In genomic region chr1:37484325-37485051, GRCh38 we compare ENCODE assay signal across 11 cellular contexts. TPM values are rescaled to one million over a fixed set of nuclear protein-coding genes. Genes with fewer than 3 reads are reported as not detected.
DNase-seq lines count a peak whose midpoint lies in the region; ATAC-seq and TF ChIP-seq lines count a peak whose summit lies in the region.
"Had no signal": no experiment of that assay in that cellular context is flagged by ENCODE, and none has a peak within 500 bp of the region (broad histone marks: within the 10 kb centered on the region; RNA-seq: fewer than 3 reads in every experiment).

No MANE protein-coding gene starts in this region.

- peak overlapping the region in 6 of 11 experiments; percentile 76 to 96 (median 91); a peak in 9 of 22 replicates for H3K4me2 ChIP-seq in BLaER1 treated with 17β-estradiol and CSF1 and Interleukin-3, amounts not matched to agents 10 nM and 100 nM

- peaks cover 54 to 78% (median 74%) of the 10 kb centered on the region in 11 experiments for H3K36me3 ChIP-seq in BLaER1 treated with 17β-estradiol and CSF1 and Interleukin-3, amounts not matched to agents 10 nM and 100 nM

- peaks cover 40% of the 10 kb centered on the region for H3K4me1 Mint-ChIP-seq in central memory CD8-positive, alpha-beta T cell
- peaks cover 20 to 49% (median 33%) of the 10 kb centered on the region in 4 donors for H3K4me1 Mint-ChIP-seq in naive thymus-derived CD8-positive, alpha-beta T cell
- peaks cover 17% of the 10 kb centered on the region for H3K4me1 Mint-ChIP-seq in osteocyte (ENCODE audit: unreplicated experiment)

- TF ChIP-seq CTCF in osteocyte (IDR thresholded peaks at IDR 0.05), result no peak

- H3K9me3 Mint-ChIP-seq in central memory CD8-positive, alpha-beta T cell, result no peaks in the 10 kb centered on the region
- H3K9me3 Mint-ChIP-seq in naive thymus-derived CD8-positive, alpha-beta T cell, result no peaks in the 10 kb centered on the region
- H3K9me3 Mint-ChIP-seq in osteocyte (ENCODE audit: unreplicated experiment), result no peaks in the 10 kb centered on the region

- no peaks in the 10 kb centered on the region for H3K9me3 ChIP-seq in BLaER1 treated with 17β-estradiol and CSF1 and Interleukin-3, amounts not matched to agents 10 nM and 100 nM (replicated peaks in 1 of 11)

- H3K4me3 Mint-ChIP-seq in central memory CD8-positive, alpha-beta T cell, result peak overlapping the region; percentile 36
- peak overlapping the region in 2 of 10 donors; percentile 12 to 25 for H3K4me3 Mint-ChIP-seq in naive thymus-derived CD8-positive, alpha-beta T cell
- H3K4me3 Mint-ChIP-seq in osteocyte (ENCODE audit: unreplicated experiment), result no peak overlapping the region

- no peak for ATAC-seq in central memory CD8-positive, alpha-beta T cell (replicated peaks; ENCODE audit: extremely low read depth, poor library complexity, severe bottlenecking)
- ATAC-seq in naive thymus-derived CD8-positive, alpha-beta T cell, result no peak
- ATAC-seq in GM21515 (IDR thresholded peaks at IDR 0.05; ENCODE audit: unreplicated experiment) (no peak), HG03095 (IDR thresholded peaks at IDR 0.05; ENCODE audit: unreplicated experiment) (no peak)

- H3K9ac ChIP-seq in BLaER1 treated with 17β-estradiol and CSF1 and Interleukin-3, amounts not matched to agents 10 nM and 100 nM, result peak overlapping the region in 5 of 11 experiments; percentile 10 to 93 (median 23); a peak in 5 of 22 replicates

- no peaks in the 10 kb centered on the region for H3K27me3 Mint-ChIP-seq in central memory CD8-positive, alpha-beta T cell
- no peaks in the 10 kb centered on the region for H3K27me3 Mint-ChIP-seq in naive thymus-derived CD8-positive, alpha-beta T cell
- no peaks in the 10 kb centered on the region for H3K27me3 Mint-ChIP-seq in osteocyte (ENCODE audit: unreplicated experiment)

- peaks cover 39 to 100% (median 84%) of the 10 kb centered on the region in 10 experiments for H3K4me1 ChIP-seq in BLaER1 treated with 17β-estradiol and CSF1 and Interleukin-3, amounts not matched to agents 10 nM and 100 nM

- H3K4me3 ChIP-seq in BLaER1 treated with 17β-estradiol and CSF1 and Interleukin-3, amounts not matched to agents 10 nM and 100 nM, result no peak overlapping the region

- H3K36me3 Mint-ChIP-seq in central memory CD8-positive, alpha-beta T cell (ENCODE audit: insufficient read depth), result peaks cover 50% of the 10 kb centered on the region
- peaks cover 0 to 52% (median 11%) of the 10 kb centered on the region in 3 donors for H3K36me3 Mint-ChIP-seq in naive thymus-derived CD8-positive, alpha-beta T cell
- H3K36me3 Mint-ChIP-seq in osteocyte (ENCODE audit: unreplicated experiment), result peaks cover 23% of the 10 kb centered on the region

- peaks cover 0 to 58% (median 26%) of the 10 kb centered on the region in 11 experiments; a peak in 13 of 22 replicates for H4K20me1 ChIP-seq in BLaER1 treated with 17β-estradiol and CSF1 and Interleukin-3, amounts not matched to agents 10 nM and 100 nM

- POLR2A ChIA-PET in naive thymus-derived CD8-positive, alpha-beta T cell (lab: Charles Lee), result interaction anchor here (0.7 to 5.0 kb wide), 5 partner anchors 8 to 1366 kb away, joined by 3 to 110 read pairs (median 6); partner anchors contain the start of gene ZC3H12A

- H3K27me3 ChIP-seq in BLaER1 treated with 17β-estradiol and CSF1 and Interleukin-3, amounts not matched to agents 10 nM and 100 nM, result no peaks in the 10 kb centered on the region

- H3K27ac Mint-ChIP-seq in central memory CD8-positive, alpha-beta T cell (ENCODE audit: low read depth), result peak overlapping the region; percentile 68
- peak overlapping the region; percentile 40 to 89 (median 72) for H3K27ac Mint-ChIP-seq in naive thymus-derived CD8-positive, alpha-beta T cell
- H3K27ac Mint-ChIP-seq in osteocyte (ENCODE audit: unreplicated experiment), result no peak overlapping the region

- H3K27ac ChIP-seq in BLaER1 treated with 17β-estradiol and CSF1 and Interleukin-3, amounts not matched to agents 10 nM and 100 nM, result peak overlapping the region in 9 of 11 experiments; percentile 10 to 98 (median 87); a peak in 13 of 22 replicates

- peak; percentile 25 for DNase-seq in HK-2 (ENCODE audit: unreplicated experiment)
- DNase-seq in central memory CD8-positive, alpha-beta T cell (ENCODE audit: low spot score in 2 of 2), result no peak
- DNase-seq in naive thymus-derived CD8-positive, alpha-beta T cell, result no peak
- no peak for DNase-seq in osteocyte (ENCODE audit: extremely low spot score, unreplicated experiment)
- DNase-seq in medulla oblongata (ENCODE audit: extremely low spot score), result no peak
- DNase-seq: DMS79, NCI-H1092 had no signal

RNA-seq across cellular contexts. Expression of gene ZC3H12A, which starts 10.1 kb away (rescaled TPM):
- 10 to 100 TPM; 39.5 to 45.3 TPM for total RNA-seq in naive thymus-derived CD8-positive, alpha-beta T cell
- polyA plus RNA-seq in naive thymus-derived CD8-positive, alpha-beta T cell, result 10 to 100 TPM in 1 of 3 donors, 1 to 10 TPM in 2; 1.5 to 10.0 (median 3.1) TPM
- 7.0 and 11.3 TPM in 2 replicates for total RNA-seq in osteocyte
- polyA plus RNA-seq: neural cell had no signal

RNA-seq across cellular contexts. Expression of gene MEAF6, which starts 30.1 kb away (rescaled TPM):
- 10 to 100 TPM; 93.8 to 99.3 TPM for total RNA-seq in naive thymus-derived CD8-positive, alpha-beta T cell
- polyA plus RNA-seq in naive thymus-derived CD8-positive, alpha-beta T cell, result 100 to 1,000 TPM; 118 to 184 (median 154) TPM
- 62.3 and 62.9 TPM in 2 replicates for total RNA-seq in osteocyte
